32 cellular contexts compared by ENCODE assay signal in genomic region chr6:30122515-30122914, GRCh38. TPM values are rescaled to one million over a fixed set of nuclear protein-coding genes. Genes with fewer than 3 reads are reported as not detected.
A peak's percentile ranks its signal among the peaks of the same experiment; 100 is the strongest.
DNase-seq lines count a peak whose midpoint lies in the region; ATAC-seq and TF ChIP-seq lines count a peak whose summit lies in the region.
"Had no signal": no experiment of that assay in that cellular context is flagged by ENCODE, and none has a peak within 500 bp of the region (broad histone marks: within the 10 kb centered on the region; RNA-seq: fewer than 3 reads in every experiment).

No MANE protein-coding gene starts in this region.

- DNase-seq in AG09309 (ENCODE audit: low read depth) (peak; percentile 46), HFFc6 (peak; percentile 7), PC-9 (peak in 1 of 2 experiments; percentile 82), fibroblast of villous mesenchyme (ENCODE audit: low read depth) (peak; percentile 21), NCI-H1930 (lab: John Stamatoyannopoulos, UW) (no peak), NCI-H2227 (lab: John Stamatoyannopoulos, UW; ENCODE audit: unreplicated experiment) (no peak), NCI-H2196 treated with DMSO at 0.1 percent for 48 hours (lab: John Stamatoyannopoulos, UW; ENCODE audit: unreplicated experiment) (no peak)
- DNase-seq: activated CD4-positive, CD25-positive, alpha-beta regulatory T cell treated with anti-CD3 and anti-CD28 coated beads, Interleukin-2, amount 50 U/mL, for 72 hours; activated CD8-positive, alpha-beta T cell treated with anti-CD3 and anti-CD28 coated beads for 36 hours; activated gamma-delta T cell; activated naive CD8-positive, alpha-beta T cell treated with anti-CD3 and anti-CD28 coated beads, Interleukin-2, amount 50 U/mL, for 24 hours; Caco-2; DMS79 treated with DMSO at 0.1 percent for 48 hours; effector CD4-positive, alpha-beta T cell; erythroblast; H7; hippocampal formation; immature natural killer cell; mesenchymal stem cell; MM.1S; naive thymus-derived CD4-positive, alpha-beta T cell; nucleus accumbens; SHP77; stimulated activated CD4-positive, alpha-beta T cell treated with anti-CD3 and anti-CD28 coated beads, Interleukin-1b, Interleukin-23, amount 100 ng/mL, for 48 hours; SW 1271 had no signal

- H3K9me3 ChIP-seq in PC-9 (ENCODE audit: insufficient read depth, low read depth), result no peaks in the 10 kb centered on the region
- H3K9me3 ChIP-seq: BLaER1 treated with 17β-estradiol and CSF1 and Interleukin-3, amounts not matched to agents 10 nM and 100 nM; Caco-2; gastroesophageal sphincter had no signal

- no peak overlapping the region for H3K27ac Mint-ChIP-seq in HFFc6
- H3K27ac Mint-ChIP-seq: activated CD8-positive, alpha-beta T cell treated with anti-CD3 and anti-CD28 coated beads for 36 hours; activated naive CD8-positive, alpha-beta T cell treated with anti-CD3 and anti-CD28 coated beads, Interleukin-2, amount 50 U/mL, for 24 hours; immature natural killer cell; naive thymus-derived CD4-positive, alpha-beta T cell had no signal

- BruUV-seq in PC-9 (replicated peaks; lab: Mats Ljungman, UMichigan), result no TSS peak

- no peaks in the 10 kb centered on the region for H3K79me2 ChIP-seq in PC-9 (ENCODE audit: low read depth)

- H3K27me3 Mint-ChIP-seq in HFFc6 (ENCODE audit: insufficient read depth), result peaks cover 14% of the 10 kb centered on the region

- CTCF ChIA-PET in PC-9 (lab: Charles Lee), result interaction anchor here (0.7 kb wide), 1 partner anchor 333 kb away, joined by 3 read pairs; no protein-coding TSS in a partner anchor

- peaks cover 17% of the 10 kb centered on the region; the same call in 1 of the 2 replicates for H3F3A ChIP-seq in PC-9 (ENCODE audit: insufficient read depth, low read depth)

- peak overlapping the region; percentile 24; the same call in 1 of the 2 replicates for H3K27ac ChIP-seq in PC-9
- H3K27ac ChIP-seq: BLaER1 treated with 17β-estradiol and CSF1 and Interleukin-3, amounts not matched to agents 10 nM and 100 nM; gastroesophageal sphincter; skin epidermis had no signal

- no peak for ATAC-seq in GM21390 (IDR thresholded peaks at IDR 0.05; ENCODE audit: unreplicated experiment)
- ATAC-seq: activated CD8-positive, alpha-beta T cell treated with anti-CD3 and anti-CD28 coated beads for 36 hours; activated naive CD8-positive, alpha-beta T cell treated with anti-CD3 and anti-CD28 coated beads, Interleukin-2, amount 50 U/mL, for 24 hours; gastroesophageal sphincter; GM12878; left lobe of liver; naive thymus-derived CD4-positive, alpha-beta T cell had no signal

- H3K36me3 Mint-ChIP-seq in HFFc6 (ENCODE audit: low read depth), result no peaks in the 10 kb centered on the region
- H3K36me3 Mint-ChIP-seq: immature natural killer cell; naive thymus-derived CD4-positive, alpha-beta T cell had no signal

- no peaks in the 10 kb centered on the region for H3K27me3 ChIP-seq in PC-9 (ENCODE audit: insufficient read depth, low read depth)

- peak overlapping the region; percentile 30; the same call in 1 of the 2 replicates for H3K4me2 ChIP-seq in PC-9
- H3K4me2 ChIP-seq: BLaER1 treated with 17β-estradiol and CSF1 and Interleukin-3, amounts not matched to agents 10 nM and 100 nM had no signal

- no peaks in the 10 kb centered on the region for H3K36me3 ChIP-seq in PC-9 (ENCODE audit: low read depth)
- H3K36me3 ChIP-seq: BLaER1 treated with 17β-estradiol and CSF1 and Interleukin-3, amounts not matched to agents 10 nM and 100 nM; gastroesophageal sphincter had no signal

- H3K4me3 Mint-ChIP-seq in HFFc6, result no peak overlapping the region
- H3K4me3 Mint-ChIP-seq: activated CD8-positive, alpha-beta T cell treated with anti-CD3 and anti-CD28 coated beads for 36 hours; activated naive CD8-positive, alpha-beta T cell treated with anti-CD3 and anti-CD28 coated beads, Interleukin-2, amount 50 U/mL, for 24 hours; immature natural killer cell; naive thymus-derived CD4-positive, alpha-beta T cell had no signal

- POLR2A ChIA-PET in PC-9 (lab: Charles Lee; ENCODE audit: unreplicated experiment), result interaction anchor here (0.6 to 0.7 kb wide), 2 partner anchors 62 to 190 kb away, joined by 5 to 6 read pairs; partner anchors contain the start of gene POLR1H

- H3K4me1 ChIP-seq in PC-9 (replicated peaks; ENCODE audit: insufficient read depth), result peaks cover 35% of the 10 kb centered on the region

- no peaks in the 10 kb centered on the region for H3K9me2 ChIP-seq in PC-9 (ENCODE audit: insufficient read depth)

- H3K9me3 Mint-ChIP-seq in HFFc6, result no peaks in the 10 kb centered on the region
- H3K9me3 Mint-ChIP-seq: activated CD8-positive, alpha-beta T cell treated with anti-CD3 and anti-CD28 coated beads for 36 hours; activated naive CD8-positive, alpha-beta T cell treated with anti-CD3 and anti-CD28 coated beads, Interleukin-2, amount 50 U/mL, for 24 hours; immature natural killer cell; naive thymus-derived CD4-positive, alpha-beta T cell had no signal

- TF ChIP-seq CTCF in AG09309 (IDR thresholded peaks at IDR 0.05; ENCODE audit: control insufficient read depth, insufficient read depth, low read depth, low read length, missing control alignments), result no peak
- TF ChIP-seq CTCF in HFFc6 (IDR thresholded peaks at IDR 0.05), result no peak
- no peak for TF ChIP-seq CTCF in PC-9 (conservative IDR thresholded peaks at IDR 0.05)
- no peak for TF ChIP-seq CTCF in fibroblast of villous mesenchyme (IDR thresholded peaks at IDR 0.05; ENCODE audit: insufficient read depth, low read depth, low read length)

- H3K4me3 ChIP-seq in AG09309 (ENCODE audit: control insufficient read depth, low read depth, low read length) (no peak overlapping the region), PC-9 (no peak overlapping the region), fibroblast of villous mesenchyme (ENCODE audit: low read depth, low read length) (no peak overlapping the region)
- H3K4me3 ChIP-seq: BLaER1 treated with 17β-estradiol and CSF1 and Interleukin-3, amounts not matched to agents 10 nM and 100 nM; gastroesophageal sphincter; GM12878; skin epidermis had no signal

- no peaks in the 10 kb centered on the region for H4K20me1 ChIP-seq in PC-9 (ENCODE audit: insufficient read depth)

- H3K4me1 Mint-ChIP-seq in HFFc6 (ENCODE audit: low read depth), result peaks cover 30% of the 10 kb centered on the region
- H3K4me1 Mint-ChIP-seq: activated naive CD8-positive, alpha-beta T cell treated with anti-CD3 and anti-CD28 coated beads, Interleukin-2, amount 50 U/mL, for 24 hours; immature natural killer cell had no signal

- no peak overlapping the region; the same call in 1 of the 2 replicates for H2AFZ ChIP-seq in PC-9

- intact Hi-C loops in PC-9 (cut with micrococcal nuclease; ENCODE audit: unreplicated experiment), result no loop called here

RNA-seq across cellular contexts. Expression of gene TRIM31, which starts 9.6 kb away (rescaled TPM):
- not detected for total RNA-seq in HFFc6 (2021; fragmentation: NEBNext Ultra II Directional; extraction: Animal tissue kit (Norgen Biotek cat#: 25700))
- total RNA-seq in PC-9 (2021) (not detected in 2 replicates), fibroblast of villous mesenchyme (not detected in 2 replicates)
- total RNA-seq: A172; activated CD8-positive, alpha-beta T cell treated with anti-CD3 and anti-CD28 coated beads for 36 hours; gastroesophageal sphincter; H7; left lobe of liver had no signal

RNA-seq across cellular contexts. Expression of gene TRIM40, which starts 13.4 kb away (rescaled TPM):
- not detected for total RNA-seq in HFFc6 (2021; fragmentation: NEBNext Ultra II Directional; extraction: Animal tissue kit (Norgen Biotek cat#: 25700))
- total RNA-seq in PC-9 (2021), result not detected in 2 replicates
- not detected in 2 replicates for total RNA-seq in fibroblast of villous mesenchyme
- total RNA-seq: A172; activated CD8-positive, alpha-beta T cell treated with anti-CD3 and anti-CD28 coated beads for 36 hours; Caco-2; gastroesophageal sphincter; GM12878; H7; left lobe of liver; naive thymus-derived CD4-positive, alpha-beta T cell had no signal

RNA-seq across cellular contexts. Expression of gene TRIM10, which starts 38.5 kb away (rescaled TPM):
- total RNA-seq in HFFc6 (2021; fragmentation: NEBNext Ultra II Directional; extraction: Animal tissue kit (Norgen Biotek cat#: 25700)), result not detected
- total RNA-seq in PC-9 (2021) (not detected in 2 replicates), fibroblast of villous mesenchyme (not detected in 2 replicates)
- total RNA-seq: A172; activated CD8-positive, alpha-beta T cell treated with anti-CD3 and anti-CD28 coated beads for 36 hours; GM12878; H7 had no signal

RNA-seq across cellular contexts. Expression of gene TRIM15, which starts 40.8 kb away (rescaled TPM):
- not detected for total RNA-seq in HFFc6 (2021; fragmentation: NEBNext Ultra II Directional; extraction: Animal tissue kit (Norgen Biotek cat#: 25700))
- total RNA-seq in PC-9 (2021) (not detected in 2 replicates), fibroblast of villous mesenchyme (not detected in 2 replicates)
- total RNA-seq: A172; activated CD8-positive, alpha-beta T cell treated with anti-CD3 and anti-CD28 coated beads for 36 hours; gastroesophageal sphincter; GM12878; H7 had no signal

RNA-seq across cellular contexts. Expression of gene RNF39, which starts 46.9 kb away (rescaled TPM):
- total RNA-seq in HFFc6 (2021; fragmentation: NEBNext Ultra II Directional; extraction: Animal tissue kit (Norgen Biotek cat#: 25700)), result not detected
- total RNA-seq in PC-9 (2021) (7.3 and 7.5 TPM in 2 replicates), fibroblast of villous mesenchyme (not detected in 2 replicates)
- total RNA-seq: A172; activated CD8-positive, alpha-beta T cell treated with anti-CD3 and anti-CD28 coated beads for 36 hours; GM12878; naive thymus-derived CD4-positive, alpha-beta T cell had no signal

Comparison
In these comparisons a context has a peak if more than half of its experiments do, and no peak if none do; other contexts are left out.
1. DNase-seq: peak in AG09309 (single experiment), HFFc6 (single experiment) and fibroblast of villous mesenchyme (single experiment); none in NCI-H1930 (0 of 2), NCI-H2227 (single experiment) and NCI-H2196 treated with DMSO at 0.1 percent for 48 hours (single experiment).